In the genomic region with DNA sequence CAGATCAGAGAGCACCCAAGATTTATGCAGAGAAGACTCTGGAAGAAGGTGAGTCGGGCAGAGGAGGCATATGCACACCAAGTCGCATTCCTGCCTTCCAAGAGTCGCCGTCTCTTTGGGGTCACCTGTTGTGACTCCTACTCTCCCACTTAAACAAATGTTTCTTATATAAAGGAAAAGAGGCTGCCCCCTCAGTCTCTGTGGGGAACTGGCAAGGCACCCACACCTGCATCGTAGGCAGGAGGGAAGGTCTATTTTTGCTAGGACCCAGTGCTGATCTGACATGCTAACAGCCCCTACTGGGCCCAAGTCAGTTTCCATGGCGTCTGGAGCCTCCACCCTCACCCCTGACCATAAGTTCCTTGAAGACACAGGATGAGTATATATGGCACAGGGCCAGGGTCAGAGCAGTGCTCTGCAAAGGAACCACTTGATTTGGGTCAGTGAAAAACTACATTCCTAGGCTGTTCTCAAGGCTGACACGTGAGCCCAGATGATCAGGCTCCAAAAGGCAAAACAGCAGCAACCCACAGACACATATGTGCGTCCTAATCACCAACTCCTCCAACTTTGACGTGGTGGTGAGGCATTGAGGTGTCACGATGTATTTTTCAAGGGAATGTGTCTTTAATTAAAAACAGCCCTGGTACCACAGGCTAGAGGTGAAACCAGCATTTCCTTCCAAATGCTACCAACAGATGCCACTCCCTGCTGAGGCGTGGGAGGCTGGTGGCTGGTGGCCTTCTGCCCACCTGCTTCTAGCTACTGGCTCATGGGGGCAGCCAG, we compare ENCODE assay signal across 20 cellular contexts. TPM values are rescaled to one million over a fixed set of nuclear protein-coding genes. Genes with fewer than 3 reads are reported as not detected.
DNase-seq lines count a peak whose midpoint lies in the region; ATAC-seq and TF ChIP-seq lines count a peak whose summit lies in the region.
"Had no signal": no experiment of that assay in that cellular context is flagged by ENCODE, and none has a peak within 500 bp of the region (broad histone marks: within the 10 kb centered on the region; RNA-seq: fewer than 3 reads in every experiment).

No MANE protein-coding gene starts in this region.

- peak overlapping the region in 1 of 2 experiments; percentile 6 for H3K14ac ChIP-seq in mesenchymal stem cell (ENCODE audit: low read length in 2 of 2)

- in situ Hi-C loops in transverse colon (cut with MboI; ENCODE audit: low pct_ligation_motif_present in 1 of 4, low pct_unique_long_range_greater_than_20kb in 1 of 4, low sequenced_read_pairs in 3 of 4), result no loop called here

- H3K36me3 ChIP-seq in left ventricle myocardium inferior (no peaks in the 10 kb centered on the region), mesenchymal stem cell (ENCODE audit: control insufficient read depth in 1 of 2, insufficient read depth in 2 of 2, low read depth in 1 of 2, low read length in 2 of 2) (no peaks in the 10 kb centered on the region), transverse colon (no peaks in the 10 kb centered on the region)
- H3K36me3 ChIP-seq: BLaER1 treated with 17β-estradiol and CSF1 and Interleukin-3, amounts not matched to agents 10 nM and 100 nM had no signal

- H3K4ac ChIP-seq in mesenchymal stem cell (ENCODE audit: low read depth in 1 of 2, low read length in 2 of 2), result no peak overlapping the region

- peaks cover 69% of the 10 kb centered on the region for H3K4me1 ChIP-seq in left ventricle myocardium inferior
- no peaks in the 10 kb centered on the region for H3K4me1 ChIP-seq in mesenchymal stem cell (ENCODE audit: control insufficient read depth, insufficient read depth, low read depth, low read length)
- H3K4me1 ChIP-seq in transverse colon, result peaks cover 24 to 51% (median 31%) of the 10 kb centered on the region in 4 donors
- no peaks in the 10 kb centered on the region for H3K4me1 ChIP-seq in foreskin keratinocyte

- no peak for TF ChIP-seq POLR2A in transverse colon (IDR thresholded peaks at IDR 0.05)

- H4K91ac ChIP-seq in mesenchymal stem cell (ENCODE audit: low read length), result no peak overlapping the region

- no peak overlapping the region for H3K23ac ChIP-seq in mesenchymal stem cell (ENCODE audit: low read length in 2 of 2)

- H2AFZ ChIP-seq in mesenchymal stem cell (ENCODE audit: low read depth, low read length), result no peak overlapping the region
- H2AFZ ChIP-seq: GM23338 had no signal

- H3K18ac ChIP-seq in mesenchymal stem cell (ENCODE audit: low read depth in 1 of 2, low read length in 2 of 2), result no peak overlapping the region

- H3K9me3 ChIP-seq in left ventricle myocardium inferior (replicated peaks) (no peaks in the 10 kb centered on the region), mesenchymal stem cell (ENCODE audit: control insufficient read depth, low read length) (no peaks in the 10 kb centered on the region), transverse colon (no peaks in the 10 kb centered on the region)
- H3K9me3 ChIP-seq: BLaER1 treated with 17β-estradiol and CSF1 and Interleukin-3, amounts not matched to agents 10 nM and 100 nM had no signal

- H3K4me3 ChIP-seq in left ventricle myocardium inferior (no peak overlapping the region), mesenchymal stem cell (ENCODE audit: insufficient read depth in 1 of 2, low read depth in 1 of 2, low read length in 2 of 2) (no peak overlapping the region), transverse colon (no peak overlapping the region)
- H3K4me3 ChIP-seq: BLaER1 treated with 17β-estradiol and CSF1 and Interleukin-3, amounts not matched to agents 10 nM and 100 nM; GM23338 had no signal

- H2BK12ac ChIP-seq in mesenchymal stem cell (ENCODE audit: low read length in 2 of 2), result no peak overlapping the region

- H3K79me1 ChIP-seq in mesenchymal stem cell (replicated peaks; ENCODE audit: low read length, poor library complexity, severe bottlenecking), result no peaks in the 10 kb centered on the region

- H2BK5ac ChIP-seq in mesenchymal stem cell (ENCODE audit: low read depth, low read length, poor library complexity, severe bottlenecking), result no peak overlapping the region

- H2AK5ac ChIP-seq in mesenchymal stem cell (ENCODE audit: low read length, severe bottlenecking), result no peak overlapping the region

- no peak overlapping the region for H3K4me2 ChIP-seq in mesenchymal stem cell (ENCODE audit: low read length, poor library complexity, severe bottlenecking)
- H3K4me2 ChIP-seq: BLaER1 treated with 17β-estradiol and CSF1 and Interleukin-3, amounts not matched to agents 10 nM and 100 nM; GM23338 had no signal

- no peak for TF ChIP-seq EP300 in transverse colon (IDR thresholded peaks at IDR 0.05; ENCODE audit: low read depth)

- H2BK120ac ChIP-seq in mesenchymal stem cell (ENCODE audit: low read depth, low read length), result no peak overlapping the region

- intact Hi-C loops in left ventricle myocardium inferior (cut with micrococcal nuclease) (no loop called here), left ventricle myocardium superior (cut with micrococcal nuclease) (no loop called here), transverse colon (cut with DNase I; ENCODE audit: low total_unique reads) (no loop called here)

- WGBS in mesenchymal stem cell, result 88% methylated on average over 9 of the region's 11 CpGs
- WGBS in transverse colon (ENCODE audit: low coverage in 1 of 2), 2 donors, result 81% methylated on average over 11 of the region's 11 CpGs; no CpG with 5 or more reads in 1 of the 2 donors

- H3K27me3 ChIP-seq in left ventricle myocardium inferior (ENCODE audit: low read depth) (no peaks in the 10 kb centered on the region), mesenchymal stem cell (ENCODE audit: control insufficient read depth in 1 of 2, insufficient read depth in 1 of 2, low read length in 2 of 2) (peaks cover 0 to 78% of the 10 kb centered on the region in 2 experiments), transverse colon (no peaks in the 10 kb centered on the region), foreskin keratinocyte (no peaks in the 10 kb centered on the region)

- H3K27ac ChIP-seq in left ventricle myocardium inferior (replicated peaks), result peak overlapping the region; percentile 89
- no peak overlapping the region for H3K27ac ChIP-seq in mesenchymal stem cell (ENCODE audit: low read length, poor library complexity, severe bottlenecking)
- peak overlapping the region; percentile 5 to 82 (median 76) for H3K27ac ChIP-seq in transverse colon
- no peak overlapping the region for H3K27ac ChIP-seq in foreskin keratinocyte
- H3K27ac ChIP-seq: BLaER1 treated with 17β-estradiol and CSF1 and Interleukin-3, amounts not matched to agents 10 nM and 100 nM; RWPE1 had no signal

- H2BK15ac ChIP-seq in mesenchymal stem cell (ENCODE audit: low read depth, poor library complexity, severe bottlenecking), result no peak overlapping the region

- no peak overlapping the region for H3K9ac ChIP-seq in mesenchymal stem cell (ENCODE audit: low read length)
- H3K9ac ChIP-seq: BLaER1 treated with 17β-estradiol and CSF1 and Interleukin-3, amounts not matched to agents 10 nM and 100 nM had no signal

- no peak for DNase-seq in left ventricle myocardium inferior
- DNase-seq in left ventricle myocardium superior, result no peak
- DNase-seq in cerebellar cortex (ENCODE audit: low spot score), result peak; percentile 88
- DNase-seq in mesenchymal stem cell, result peak; percentile 14
- no peak for DNase-seq in transverse colon
- no peak for DNase-seq in NCI-H774 (lab: John Stamatoyannopoulos, UW)
- DNase-seq in foreskin keratinocyte, result no peak
- DNase-seq: activated naive CD4-positive, alpha-beta T cell treated with anti-CD3 and anti-CD28 coated beads for 36 hours; activated T-cell treated with anti-CD3 and anti-CD28 coated beads, Interleukin-2, amount 50 U/mL, for 4 hours; aorta; Karpas-422; NCI-H2029 treated with DMSO at 0.1 percent for 48 hours; NCI-H510A treated with DMSO at 0.1 percent for 48 hours; retina; T1000 had no signal

- ATAC-seq in left ventricle myocardium superior (no peak), GM19351 (IDR thresholded peaks at IDR 0.05; ENCODE audit: unreplicated experiment) (no peak), foreskin keratinocyte (no peak)
- ATAC-seq: activated CD4-positive, CD25-positive, alpha-beta regulatory T cell treated with anti-CD3 and anti-CD28 coated beads, Interleukin-2, amount 50 U/mL, for 24 hours; activated T-cell treated with anti-CD3 and anti-CD28 coated beads, Interleukin-2, amount 50 U/mL, for 4 hours had no signal

- TF ChIP-seq CTCF in left ventricle myocardium inferior (IDR thresholded peaks at IDR 0.05; ENCODE audit: borderline replicate concordance), result no peak
- no peak for TF ChIP-seq CTCF in transverse colon (IDR thresholded peaks at IDR 0.05)
- TF ChIP-seq CTCF in foreskin keratinocyte (conservative IDR thresholded peaks at IDR 0.05), result no peak

- no peak overlapping the region for H4K8ac ChIP-seq in mesenchymal stem cell (ENCODE audit: low read length)

RNA-seq across cellular contexts. Expression of a gene that starts 55.6 kb away (rescaled TPM):
- total RNA-seq in left ventricle myocardium inferior, result 1.4 TPM
- total RNA-seq in left ventricle myocardium superior, result 1.1 TPM
- 1.0 TPM for polyA plus RNA-seq in mesenchymal stem cell (2013, experiment 1 of 2)
- polyA plus RNA-seq in mesenchymal stem cell (2013, experiment 2 of 2), result 1.2 TPM
- total RNA-seq in transverse colon, result 1 to 10 TPM in 1 of 4 donors, under 1 TPM in 2, not detected in 1; 0.64 to 1.5 (median 0.68) TPM
- 1.3 and 1.7 TPM in 2 replicates for total RNA-seq in foreskin keratinocyte
- 0.29 and 0.34 TPM in 2 replicates for polyA plus RNA-seq in foreskin keratinocyte

Comparison
In these comparisons a context has a peak if more than half of its experiments do, and no peak if none do; other contexts are left out.
1. DNase-seq: peak in cerebellar cortex (single experiment) and mesenchymal stem cell (single experiment); none in left ventricle myocardium inferior (single experiment), left ventricle myocardium superior (single experiment), transverse colon (single experiment), NCI-H774 (single experiment) and foreskin keratinocyte (0 of 2).
2. H3K27ac ChIP-seq: peak in left ventricle myocardium inferior (single experiment) and transverse colon (4 of 4); none in mesenchymal stem cell (single experiment) and foreskin keratinocyte (single experiment).